Comparison of ENCODE assay signal across 21 cellular contexts in genomic region chr17:27743288-27743885, GRCh38. TPM values are rescaled to one million over a fixed set of nuclear protein-coding genes. Genes with fewer than 3 reads are reported as not detected.
DNase-seq lines count a peak whose midpoint lies in the region; ATAC-seq, FAIRE-seq and TF ChIP-seq lines count a peak whose summit lies in the region.
"Had no signal": no experiment of that assay in that cellular context is flagged by ENCODE, and none has a peak within 500 bp of the region (broad histone marks: within the 10 kb centered on the region; RNA-seq: fewer than 3 reads in every experiment).

No MANE protein-coding gene starts in this region.

- DNase-seq in right lobe of liver = no peak
- DNase-seq in HepG2 (ENCODE audit: low spot score) = no peak
- peak; percentile 21 for DNase-seq in globus pallidus (ENCODE audit: low spot score)
- peak; percentile 18 for DNase-seq in ureter (ENCODE audit: low spot score)
- no peak for DNase-seq in activated CD8-positive, alpha-beta T cell treated with anti-CD3 and anti-CD28 coated beads for 36 hours
- no peak for DNase-seq in foreskin keratinocyte
- no peak for DNase-seq in activated T-cell treated with anti-CD3 and anti-CD28 coated beads, Interleukin-2, amount 50 U/mL, for 1 hour
- DNase-seq: activated CD4-positive, alpha-beta T cell treated with anti-CD3 and anti-CD28 coated beads for 4 hours; dermis blood vessel endothelial cell; DMS 273 treated with DMSO at 0.1 percent for 48 hours; hypothalamus; mammary epithelial cell; NCI-H748 treated with DMSO at 0.1 percent for 48 hours; sigmoid colon had no signal

- TF ChIP-seq EP300 in HepG2 (IDR thresholded peaks at IDR 0.05; ENCODE audit: low read depth in 2 of 2, low read length in 2 of 2) (no peak), HepG2 (CRISPR knock-in tag; IDR thresholded peaks at IDR 0.05; ENCODE audit: borderline replicate concordance) (no peak)

- no peaks in the 10 kb centered on the region for H3K27me3 Mint-ChIP-seq in activated CD8-positive, alpha-beta T cell treated with anti-CD3 and anti-CD28 coated beads for 36 hours

- H3K4me1 ChIP-seq in right lobe of liver (no peaks in the 10 kb centered on the region), HepG2 (ENCODE audit: insufficient read depth, low read length) (no peaks in the 10 kb centered on the region), OCI-LY3 (ENCODE audit: low read length) (peaks cover 10% of the 10 kb centered on the region), foreskin keratinocyte (no peaks in the 10 kb centered on the region)
- H3K4me1 ChIP-seq: A549, sigmoid colon had no signal

- no peak for TF ChIP-seq POLR2A in right lobe of liver (IDR thresholded peaks at IDR 0.05)
- TF ChIP-seq POLR2A in HepG2 (IDR thresholded peaks at IDR 0.05; ENCODE audit: insufficient read depth in 1 of 2, low read depth in 2 of 2, low read length in 2 of 2) = no peak

- no peak overlapping the region for H3K4me3 Mint-ChIP-seq in activated CD8-positive, alpha-beta T cell treated with anti-CD3 and anti-CD28 coated beads for 36 hours

- 67% methylated on average over 5 of the region's 8 CpGs for WGBS in right lobe of liver (ENCODE audit: insufficient coverage, low coverage, low lambda C conversion rate, missing lambda C conversion rate)
- WGBS in HepG2 (ENCODE audit: low lambda C conversion rate) = 24% methylated on average over 8 of the region's 8 CpGs

- H3K4me2 ChIP-seq in HepG2 (ENCODE audit: low read depth, low read length) (no peak overlapping the region), OCI-LY3 (ENCODE audit: low read length) (no peak overlapping the region)
- H3K4me2 ChIP-seq: A549 had no signal

- intact Hi-C loops in right lobe of liver (cut with DNase I) = no loop called here
- intact Hi-C loops in HepG2 (cut with micrococcal nuclease; ENCODE audit: unreplicated experiment) = no loop called here
- intact Hi-C loops in activated CD8-positive, alpha-beta T cell treated with anti-CD3 and anti-CD28 coated beads for 36 hours (cut with micrococcal nuclease) = no loop called here

- H3K9me3 Mint-ChIP-seq in activated CD8-positive, alpha-beta T cell treated with anti-CD3 and anti-CD28 coated beads for 36 hours = no peaks in the 10 kb centered on the region

- BruUV-seq in HepG2 (replicated peaks; lab: Mats Ljungman, UMichigan) = no TSS peak

- ATAC-seq in right lobe of liver (peak in 3 of 4 donors; percentile 42 to 56 (median 56)), HepG2 (no peak), foreskin keratinocyte (no peak)
- ATAC-seq in activated CD8-positive, alpha-beta T cell treated with anti-CD3 and anti-CD28 coated beads for 36 hours = no peak
- ATAC-seq: A549, SK-N-SH treated with all-trans-retinoic acid at 6 μM for 48 hours had no signal

- H3K9me3 ChIP-seq in right lobe of liver (no peaks in the 10 kb centered on the region), HepG2 (ENCODE audit: low read length) (no peaks in the 10 kb centered on the region), OCI-LY3 (ENCODE audit: insufficient read depth, low read length) (no peaks in the 10 kb centered on the region)
- H3K9me3 ChIP-seq: A549, sigmoid colon had no signal

- no peaks in the 10 kb centered on the region for H3K79me2 ChIP-seq in HepG2 (ENCODE audit: insufficient read depth, low read length)
- H3K79me2 ChIP-seq in OCI-LY3 (ENCODE audit: low read length) = no peaks in the 10 kb centered on the region

- H3K9ac ChIP-seq in HepG2 (ENCODE audit: insufficient read depth, low read depth, low read length) = no peak overlapping the region
- H3K9ac ChIP-seq in OCI-LY3 (ENCODE audit: low read length) = no peak overlapping the region

- H4K20me1 ChIP-seq in HepG2 (ENCODE audit: insufficient read depth, low read length) = no peaks in the 10 kb centered on the region
- H4K20me1 ChIP-seq in OCI-LY3 (ENCODE audit: insufficient read depth, low read length) = no peaks in the 10 kb centered on the region

- TF ChIP-seq CTCF in right lobe of liver (IDR thresholded peaks at IDR 0.05) (no peak), HepG2 (CRISPR knock-in tag; IDR thresholded peaks at IDR 0.05) (no peak), OCI-LY3 (IDR thresholded peaks at IDR 0.05; ENCODE audit: low read depth, low read length) (no peak), foreskin keratinocyte (conservative IDR thresholded peaks at IDR 0.05) (no peak)
- TF ChIP-seq CTCF in activated CD8-positive, alpha-beta T cell treated with anti-CD3 and anti-CD28 coated beads for 36 hours (IDR thresholded peaks at IDR 0.05) = no peak

- H3K27ac Mint-ChIP-seq in activated CD8-positive, alpha-beta T cell treated with anti-CD3 and anti-CD28 coated beads for 36 hours = no peak overlapping the region

- no peak for TF ChIP-seq RAD21 in HepG2 (CRISPR knock-in tag; IDR thresholded peaks at IDR 0.05)

- CTCF ChIA-PET in HepG2 (lab: Yijun Ruan, JAX; ENCODE audit: low intra/inter-chr PET ratio, low total read pairs) = no interaction called here
- CTCF ChIA-PET in activated CD8-positive, alpha-beta T cell treated with anti-CD3 and anti-CD28 coated beads for 36 hours (lab: Charles Lee) = no interaction called here

- POLR2A ChIA-PET in HepG2 (lab: Yijun Ruan, JAX) = no interaction called here
- POLR2A ChIA-PET in activated CD8-positive, alpha-beta T cell treated with anti-CD3 and anti-CD28 coated beads for 36 hours (lab: Charles Lee) = no interaction called here

- no peak for FAIRE-seq in HepG2 (lab: Jason Lieb, UNC)
- FAIRE-seq: A549, keratinocyte had no signal

- H2AFZ ChIP-seq in HepG2 (ENCODE audit: low read length) = no peak overlapping the region
- H2AFZ ChIP-seq in OCI-LY3 (ENCODE audit: low read depth, low read length) = peak overlapping the region; percentile 30; the same call in 1 of the 2 replicates

- H3K4me3 ChIP-seq in right lobe of liver = no peak overlapping the region
- no peak overlapping the region for H3K4me3 ChIP-seq in HepG2 (replicated peaks in 1 of 3; ENCODE audit: insufficient read depth in 1 of 3, low read depth in 2 of 3, low read length in 3 of 3)
- no peak overlapping the region for H3K4me3 ChIP-seq in OCI-LY3 (ENCODE audit: low read length)
- H3K4me3 ChIP-seq: A549, sigmoid colon had no signal

- in situ Hi-C loops in HepG2 (cut with HindIII; ENCODE audit: extremely low pct_ligation_motif_present, low pct_unique_long_range_greater_than_20kb) = no loop called here

- H3K36me3 Mint-ChIP-seq in activated CD8-positive, alpha-beta T cell treated with anti-CD3 and anti-CD28 coated beads for 36 hours (ENCODE audit: low read depth) = no peaks in the 10 kb centered on the region

- H3K27me3 ChIP-seq in right lobe of liver = no peaks in the 10 kb centered on the region
- no peaks in the 10 kb centered on the region; a peak in 1 of 5 replicates for H3K27me3 ChIP-seq in HepG2 (ENCODE audit: control insufficient read depth in 1 of 2, insufficient read depth in 2 of 2, low read length in 2 of 2)
- no peaks in the 10 kb centered on the region for H3K27me3 ChIP-seq in OCI-LY3 (ENCODE audit: low read depth, low read length)
- no peaks in the 10 kb centered on the region for H3K27me3 ChIP-seq in foreskin keratinocyte
- H3K27me3 ChIP-seq: sigmoid colon had no signal

- H3K4me1 Mint-ChIP-seq in activated CD8-positive, alpha-beta T cell treated with anti-CD3 and anti-CD28 coated beads for 36 hours (ENCODE audit: low read depth) = no peaks in the 10 kb centered on the region

- H3K27ac ChIP-seq in right lobe of liver = no peak overlapping the region
- no peak overlapping the region for H3K27ac ChIP-seq in HepG2 (ENCODE audit: extremely low read length, insufficient read depth, low read length)
- no peak overlapping the region for H3K27ac ChIP-seq in OCI-LY3 (ENCODE audit: low read length)
- H3K27ac ChIP-seq in foreskin keratinocyte = no peak overlapping the region
- H3K27ac ChIP-seq: A549, C4-2B, sigmoid colon had no signal

- H3K36me3 ChIP-seq in right lobe of liver (no peaks in the 10 kb centered on the region), HepG2 (replicated peaks in 1 of 2; ENCODE audit: control insufficient read depth in 1 of 2, insufficient read depth in 2 of 2, low read length in 2 of 2) (no peaks in the 10 kb centered on the region), OCI-LY3 (replicated peaks; ENCODE audit: low read depth, low read length) (no peaks in the 10 kb centered on the region)
- H3K36me3 ChIP-seq: sigmoid colon had no signal

TF ChIP-seq in HepG2, 621 proteins besides CTCF, POLR2A, EP300 and RAD21 (continues in another document):
- TF ChIP-seq ZNF224 (CRISPR knock-in tag; IDR thresholded peaks at IDR 0.05) = no peak
- no peak for TF ChIP-seq ZBTB7A (CRISPR knock-in tag; IDR thresholded peaks at IDR 0.05)
- no peak for TF ChIP-seq ZNF879 (CRISPR knock-in tag; IDR thresholded peaks at IDR 0.05)
- no peak for TF ChIP-seq BRD4 (CRISPR knock-in tag; IDR thresholded peaks at IDR 0.05)
- no peak for TF ChIP-seq SMAD1 (CRISPR knock-in tag; IDR thresholded peaks at IDR 0.05; ENCODE audit: borderline replicate concordance, low read depth)
- no peak for TF ChIP-seq PLRG1 (conservative IDR thresholded peaks at IDR 0.05)

RNA-seq across cellular contexts. Expression of gene NOS2, which starts 56.9 kb away (rescaled TPM):
- under 1 TPM in 2 of 6 experiments, not detected in 4; 0.07 to 0.09 TPM for total RNA-seq in right lobe of liver
- 0.02 TPM in 1 of 2 replicates, not detected in the other for total RNA-seq in HepG2 (2016; rRNA removed; fragmentation: Illumina TruSeq; extraction: Trizol)
- not detected in 2 replicates for total RNA-seq in HepG2 (2016; cell fraction: cytosol; rRNA removed; fragmentation: Illumina TruSeq; extraction: Trizol; ENCODE audit: low read depth)
- total RNA-seq in HepG2 (2016; cell fraction: insoluble cytoplasmic fraction; rRNA removed; fragmentation: Illumina TruSeq; extraction: Trizol) = not detected in 2 replicates
- not detected in 2 replicates for total RNA-seq in HepG2 (2016; cell fraction: membrane; rRNA removed; fragmentation: Illumina TruSeq; extraction: Trizol)
- total RNA-seq in HepG2 (2016; cell fraction: nucleus; rRNA removed; fragmentation: Illumina TruSeq; extraction: Trizol) = not detected in 2 replicates
- 0.03 TPM in 1 of 2 replicates, not detected in the other for polyA plus RNA-seq in HepG2 (2011; rRNA removed)
- not detected in 2 replicates for polyA plus RNA-seq in HepG2 (2011; cell fraction: cytosol; rRNA removed)
- not detected in 2 replicates for polyA plus RNA-seq in HepG2 (2011; cell fraction: nucleus; rRNA removed)
- not detected in 2 replicates for polyA plus RNA-seq in HepG2 (2012)
- polyA plus RNA-seq in HepG2 (2016; cell fraction: cytosol; fragmentation: Illumina TruSeq; extraction: Trizol; ENCODE audit: low read depth) = not detected in 2 replicates
- polyA plus RNA-seq in HepG2 (2016; cell fraction: insoluble cytoplasmic fraction; fragmentation: Illumina TruSeq; extraction: Trizol; ENCODE audit: low read depth) = not detected in 2 replicates
- polyA plus RNA-seq in HepG2 (2016; cell fraction: membrane; fragmentation: Illumina TruSeq; extraction: Trizol; ENCODE audit: low read depth) = not detected in 2 replicates
- not detected in 2 replicates for polyA plus RNA-seq in HepG2 (2016; cell fraction: nucleus; fragmentation: Illumina TruSeq; extraction: Trizol; ENCODE audit: insufficient read depth, low read depth)
- polyA minus RNA-seq in HepG2 (2011; rRNA and poly(A)+ RNA removed; ENCODE audit: low replicate concordance) = not detected in 2 replicates
- polyA minus RNA-seq in HepG2 (2011; cell fraction: cytosol; rRNA and poly(A)+ RNA removed) = not detected in 2 replicates
- polyA minus RNA-seq in HepG2 (2011; cell fraction: nucleus; rRNA and poly(A)+ RNA removed) = not detected in 2 replicates
- total RNA-seq in ureter = 0.23 TPM
- not detected for total RNA-seq in activated CD8-positive, alpha-beta T cell treated with anti-CD3 and anti-CD28 coated beads for 36 hours
- not detected in 2 replicates for total RNA-seq in foreskin keratinocyte
- polyA plus RNA-seq in foreskin keratinocyte = not detected in 2 replicates
- total RNA-seq: fibroblast of villous mesenchyme, mammary epithelial cell, MCF 10A had no signal
- polyA plus RNA-seq: keratinocyte, mammary epithelial cell had no signal

Comparison
In these comparisons a context has a peak if more than half of its experiments do, and no peak if none do; other contexts are left out.
1. ATAC-seq: peak in right lobe of liver (3 of 4); none in HepG2 (single experiment), activated CD8-positive, alpha-beta T cell treated with anti-CD3 and anti-CD28 coated beads for 36 hours (single experiment) and foreskin keratinocyte (single experiment).
2. DNase-seq: peak in globus pallidus (single experiment) and ureter (single experiment); none in right lobe of liver (0 of 3), HepG2 (single experiment), activated CD8-positive, alpha-beta T cell treated with anti-CD3 and anti-CD28 coated beads for 36 hours (single experiment), foreskin keratinocyte (0 of 2) and activated T-cell treated with anti-CD3 and anti-CD28 coated beads, Interleukin-2, amount 50 U/mL, for 1 hour (single experiment).